In the genomic region with DNA sequence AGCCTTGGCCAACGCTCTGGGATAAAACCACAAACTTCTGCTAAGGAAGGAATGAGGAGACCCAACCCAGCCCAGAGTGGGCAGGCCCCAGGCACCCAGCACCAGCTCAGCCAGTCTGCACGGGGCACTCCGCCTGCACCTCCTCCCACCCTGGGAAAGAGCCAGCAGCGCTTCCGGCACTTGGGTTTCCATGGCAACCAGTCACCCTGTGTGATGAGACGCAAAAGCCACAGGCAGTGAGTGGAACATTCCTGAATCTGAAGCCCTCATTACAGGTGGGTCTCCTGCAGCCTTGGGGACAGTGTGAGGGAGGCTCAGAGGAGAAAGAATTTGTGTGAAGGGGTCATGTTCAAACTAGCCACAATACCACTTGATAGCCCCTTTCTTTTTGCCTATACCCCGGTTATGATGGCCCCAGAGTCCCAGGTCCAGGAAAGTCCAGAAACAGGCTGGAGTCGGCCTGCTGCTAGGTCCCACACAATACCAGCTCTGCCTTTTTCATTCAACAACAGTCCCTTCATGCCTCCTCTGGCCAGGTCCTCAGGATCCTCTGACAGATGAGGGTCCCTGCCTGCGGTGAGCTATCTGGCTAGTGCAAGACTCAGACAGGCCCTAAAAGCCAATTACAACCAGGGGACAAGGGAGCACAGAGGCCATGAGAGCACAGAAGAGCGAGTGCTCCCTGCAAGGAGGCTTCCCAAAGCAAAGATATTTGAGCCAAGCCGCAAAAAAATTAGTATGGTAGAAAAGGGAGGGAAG, we compare ENCODE assay signal across 8 cellular contexts.
DNase-seq lines count a peak whose midpoint lies in the region; ATAC-seq and TF ChIP-seq lines count a peak whose summit lies in the region.

No MANE protein-coding gene starts in this region.

- intact Hi-C loops in PC-3 (cut with micrococcal nuclease) = no loop called here
- intact Hi-C loops in stomach (cut with DNase I; ENCODE audit: low total_unique reads) = no loop called here

- POLR2A ChIA-PET in PC-3 (lab: Charles Lee; ENCODE audit: unreplicated experiment) = no interaction called here

- no peaks in the 10 kb centered on the region for H3K79me2 ChIP-seq in PC-3 (ENCODE audit: low read length)
- H3K79me2 ChIP-seq in neural cell (replicated peaks; ENCODE audit: insufficient read depth, low read length) = no peaks in the 10 kb centered on the region

- no peak overlapping the region for H3K4me2 ChIP-seq in PC-3 (ENCODE audit: low read length)
- H3K4me2 ChIP-seq in neural cell (ENCODE audit: low read length) = peak overlapping the region; percentile 59

- 39 to 46% (median 45%) methylated on average over 10 to 11 of the region's 11 CpGs for WGBS in stomach, 5 donors

- no peak overlapping the region for H3K4me3 ChIP-seq in PC-3 (ENCODE audit: low read length)
- peak overlapping the region; percentile 51 for H3K4me3 ChIP-seq in neural cell (ENCODE audit: low read length)
- H3K4me3 ChIP-seq in stomach = no peak overlapping the region

- peak overlapping the region; percentile 37 for H3K4me3 Mint-ChIP-seq in activated T-cell treated with anti-CD3 and anti-CD28 coated beads, Interleukin-2, amount 50 U/mL, for 24 hours

- TF ChIP-seq RAD21 in neural cell (conservative IDR thresholded peaks at IDR 0.05) = peak; percentile 43

- H3K9me2 ChIP-seq in PC-3 (replicated peaks; ENCODE audit: low read length) = no peaks in the 10 kb centered on the region
- no peaks in the 10 kb centered on the region for H3K9me2 ChIP-seq in neural cell (ENCODE audit: insufficient read depth, low read length)

- H3K36me3 ChIP-seq in PC-3 (ENCODE audit: low read depth, low read length) (no peaks in the 10 kb centered on the region), neural cell (ENCODE audit: insufficient read depth, low read length) (no peaks in the 10 kb centered on the region), stomach (no peaks in the 10 kb centered on the region)

- no peaks in the 10 kb centered on the region for H3K27me3 Mint-ChIP-seq in activated T-cell treated with anti-CD3 and anti-CD28 coated beads, Interleukin-2, amount 50 U/mL, for 24 hours

- H3K27ac Mint-ChIP-seq in activated T-cell treated with anti-CD3 and anti-CD28 coated beads, Interleukin-2, amount 50 U/mL, for 24 hours = peak overlapping the region; percentile 87

- H3K9me3 ChIP-seq in PC-3 (ENCODE audit: low read length) = no peaks in the 10 kb centered on the region
- no peaks in the 10 kb centered on the region for H3K9me3 ChIP-seq in neural cell (ENCODE audit: low read length)
- no peaks in the 10 kb centered on the region for H3K9me3 ChIP-seq in stomach

- BruUV-seq in PC-3 (replicated peaks; lab: Mats Ljungman, UMichigan) = no TSS peak

- H3K27me3 ChIP-seq in PC-3 (ENCODE audit: low read length) = peaks cover 11% of the 10 kb centered on the region; the same call in 1 of the 2 replicates
- H3K27me3 ChIP-seq in neural cell (ENCODE audit: insufficient read depth, low read depth, low read length) = no peaks in the 10 kb centered on the region
- peaks cover 0 to 64% (median 17%) of the 10 kb centered on the region in 3 donors for H3K27me3 ChIP-seq in stomach

- H3K9ac ChIP-seq in PC-3 (ENCODE audit: low read length) (no peak overlapping the region), neural cell (ENCODE audit: low read length) (peak overlapping the region; percentile 67)

- H3F3A ChIP-seq in PC-3 (ENCODE audit: low read length, unreplicated experiment) (no peaks in the 10 kb centered on the region), neural cell (ENCODE audit: insufficient read depth, low read length, poor library complexity, severe bottlenecking) (peaks cover 11% of the 10 kb centered on the region)

- no peak for TF ChIP-seq POLR2A in stomach (IDR thresholded peaks at IDR 0.05)

- DNase-seq in EL = peak; percentile 70
- peak; percentile 3 for DNase-seq in PC-3
- peak; percentile 83 for DNase-seq in activated T-cell treated with anti-CD3 and anti-CD28 coated beads, Interleukin-2, amount 50 U/mL, for 24 hours
- DNase-seq in stomach = peak; percentile 53

- CTCF ChIA-PET in PC-3 (lab: Charles Lee) = no interaction called here

- TF ChIP-seq EP300 in neural cell (conservative IDR thresholded peaks at IDR 0.05; ENCODE audit: poor library complexity, severe bottlenecking) (peak; percentile 55), stomach (IDR thresholded peaks at IDR 0.05) (no peak)

- H3K4me1 Mint-ChIP-seq in activated T-cell treated with anti-CD3 and anti-CD28 coated beads, Interleukin-2, amount 50 U/mL, for 24 hours (ENCODE audit: low read depth) = peaks cover 42% of the 10 kb centered on the region

- H3K4me1 ChIP-seq in PC-3 (ENCODE audit: insufficient read depth, low read length) (no peaks in the 10 kb centered on the region), stomach (peaks cover 14 to 36% (median 21%) of the 10 kb centered on the region in 4 donors)

- H3K9me3 Mint-ChIP-seq in activated T-cell treated with anti-CD3 and anti-CD28 coated beads, Interleukin-2, amount 50 U/mL, for 24 hours = no peaks in the 10 kb centered on the region

- H2AFZ ChIP-seq in PC-3 (ENCODE audit: low read length) (no peak overlapping the region), neural cell (ENCODE audit: low read depth, low read length) (peak overlapping the region; percentile 53)

- ATAC-seq in HG03457 (IDR thresholded peaks at IDR 0.05; ENCODE audit: unreplicated experiment) (peak; percentile 45), PC-3 (no peak), esophagus mucosa (peak; percentile 36), GM21529 (IDR thresholded peaks at IDR 0.05; ENCODE audit: unreplicated experiment) (no peak)

- H3K27ac ChIP-seq in PC-3 (ENCODE audit: low read length) = no peak overlapping the region
- H3K27ac ChIP-seq in neural cell (ENCODE audit: low read length) = peak overlapping the region; percentile 92
- H3K27ac ChIP-seq in stomach = no peak overlapping the region

- no peaks in the 10 kb centered on the region for H3K36me3 Mint-ChIP-seq in activated T-cell treated with anti-CD3 and anti-CD28 coated beads, Interleukin-2, amount 50 U/mL, for 24 hours (ENCODE audit: low read depth)

- H4K20me1 ChIP-seq in PC-3 (ENCODE audit: low read length) (no peaks in the 10 kb centered on the region), neural cell (ENCODE audit: insufficient read depth) (no peaks in the 10 kb centered on the region)

- TF ChIP-seq CTCF in PC-3 (conservative IDR thresholded peaks at IDR 0.05; ENCODE audit: low read depth, low read length) (no peak), neural cell (IDR thresholded peaks at IDR 0.05; ENCODE audit: poor library complexity, severe bottlenecking) (no peak), stomach (IDR thresholded peaks at IDR 0.05) (no peak)

TF ChIP-seq in neural cell, 6 proteins besides CTCF, POLR2A, EP300 and RAD21:
- TF ChIP-seq SMC3 (conservative IDR thresholded peaks at IDR 0.05; ENCODE audit: poor library complexity) = peak; percentile 28
- peak; percentile 45 for TF ChIP-seq REST (IDR thresholded peaks at IDR 0.05; ENCODE audit: borderline replicate concordance)
- TF ChIP-seq MXI1 (conservative IDR thresholded peaks at IDR 0.05; ENCODE audit: poor library complexity, severe bottlenecking) = peak; percentile 33
- TF ChIP-seq TAF1 (IDR thresholded peaks at IDR 0.05; ENCODE audit: low read depth) = no peak
- TF ChIP-seq EZH2 (IDR thresholded peaks at IDR 0.05; ENCODE audit: borderline replicate concordance, insufficient read depth, low read length, poor library complexity, severe bottlenecking) = no peak
- TF ChIP-seq POLR2AphosphoS5 (IDR thresholded peaks at IDR 0.05) = peak; percentile 61

Comparison
In these comparisons a context has a peak if more than half of its experiments do, and no peak if none do; other contexts are left out.
1. DNase-seq: peak in every context shown above with its lines; median percentile 83 in activated T-cell treated with anti-CD3 and anti-CD28 coated beads, Interleukin-2, amount 50 U/mL, for 24 hours; 70 in EL; 53 in stomach; 3 in PC-3.
2. ATAC-seq: peak in HG03457 (single experiment) and esophagus mucosa (single experiment); none in PC-3 (single experiment) and GM21529 (single experiment).